ENCODE assay signal across 1 cellular context in the genomic region with DNA sequence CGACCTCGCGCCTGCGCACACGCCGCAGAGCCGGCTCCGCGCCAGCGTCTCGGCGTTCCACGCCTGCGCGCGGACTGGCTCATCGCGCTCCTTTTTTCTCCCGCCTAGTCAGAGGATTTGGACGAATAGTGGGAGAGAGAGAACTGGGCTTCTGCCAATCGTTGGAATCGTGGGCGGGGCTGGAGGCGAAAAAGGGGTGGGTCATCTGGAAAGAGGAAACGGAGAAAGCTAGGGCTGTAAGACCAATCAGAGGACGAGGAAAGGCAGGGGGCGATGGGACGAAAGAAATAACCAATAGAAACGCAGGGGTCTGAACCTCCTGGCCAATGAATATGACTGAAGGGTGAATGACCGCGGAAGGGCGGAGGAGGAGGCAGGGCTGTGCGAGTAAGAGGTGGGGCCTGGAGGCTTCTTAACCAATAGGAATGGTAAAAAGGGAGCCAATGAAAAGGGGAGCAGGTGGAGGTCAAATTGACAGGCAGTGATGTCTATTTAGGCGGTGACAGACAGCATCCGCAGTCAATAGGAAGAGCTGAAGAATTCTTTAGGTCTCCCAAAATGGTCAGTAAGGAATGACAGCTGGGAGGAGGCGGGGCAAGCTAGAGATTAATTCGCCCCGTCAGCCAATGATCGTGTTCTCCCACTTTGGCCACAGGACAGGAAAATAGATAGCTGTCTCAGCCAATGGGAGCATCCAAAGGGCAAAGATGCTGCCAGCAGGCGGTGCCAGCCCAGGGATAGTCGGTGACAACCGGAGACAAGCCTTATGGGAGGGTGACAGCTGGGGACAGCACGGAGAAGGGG.
TF ChIP-seq lines count a peak whose summit lies in the region.

A gene with protein sequence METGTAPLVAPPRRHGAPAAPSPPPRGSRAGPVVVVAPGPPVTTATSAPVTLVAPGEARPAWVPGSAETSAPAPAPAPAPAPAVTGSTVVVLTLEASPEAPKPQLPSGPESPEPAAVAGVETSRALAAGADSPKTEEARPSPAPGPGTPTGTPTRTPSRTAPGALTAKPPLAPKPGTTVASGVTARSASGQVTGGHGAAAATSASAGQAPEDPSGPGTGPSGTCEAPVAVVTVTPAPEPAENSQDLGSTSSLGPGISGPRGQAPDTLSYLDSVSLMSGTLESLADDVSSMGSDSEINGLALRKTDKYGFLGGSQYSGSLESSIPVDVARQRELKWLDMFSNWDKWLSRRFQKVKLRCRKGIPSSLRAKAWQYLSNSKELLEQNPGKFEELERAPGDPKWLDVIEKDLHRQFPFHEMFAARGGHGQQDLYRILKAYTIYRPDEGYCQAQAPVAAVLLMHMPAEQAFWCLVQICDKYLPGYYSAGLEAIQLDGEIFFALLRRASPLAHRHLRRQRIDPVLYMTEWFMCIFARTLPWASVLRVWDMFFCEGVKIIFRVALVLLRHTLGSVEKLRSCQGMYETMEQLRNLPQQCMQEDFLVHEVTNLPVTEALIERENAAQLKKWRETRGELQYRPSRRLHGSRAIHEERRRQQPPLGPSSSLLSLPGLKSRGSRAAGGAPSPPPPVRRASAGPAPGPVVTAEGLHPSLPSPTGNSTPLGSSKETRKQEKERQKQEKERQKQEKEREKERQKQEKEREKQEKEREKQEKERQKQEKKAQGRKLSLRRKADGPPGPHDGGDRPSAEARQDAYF (minus strand): TSS at position 51 of the 804 bp plus-strand sequence. CDS start 311 bp downstream, outside the sequence.

TF ChIP-seq in HepG2, 621 proteins besides CTCF, POLR2A, EP300 and RAD21 (continued from another document and continues in another):
- TF ChIP-seq, protein P1, sequence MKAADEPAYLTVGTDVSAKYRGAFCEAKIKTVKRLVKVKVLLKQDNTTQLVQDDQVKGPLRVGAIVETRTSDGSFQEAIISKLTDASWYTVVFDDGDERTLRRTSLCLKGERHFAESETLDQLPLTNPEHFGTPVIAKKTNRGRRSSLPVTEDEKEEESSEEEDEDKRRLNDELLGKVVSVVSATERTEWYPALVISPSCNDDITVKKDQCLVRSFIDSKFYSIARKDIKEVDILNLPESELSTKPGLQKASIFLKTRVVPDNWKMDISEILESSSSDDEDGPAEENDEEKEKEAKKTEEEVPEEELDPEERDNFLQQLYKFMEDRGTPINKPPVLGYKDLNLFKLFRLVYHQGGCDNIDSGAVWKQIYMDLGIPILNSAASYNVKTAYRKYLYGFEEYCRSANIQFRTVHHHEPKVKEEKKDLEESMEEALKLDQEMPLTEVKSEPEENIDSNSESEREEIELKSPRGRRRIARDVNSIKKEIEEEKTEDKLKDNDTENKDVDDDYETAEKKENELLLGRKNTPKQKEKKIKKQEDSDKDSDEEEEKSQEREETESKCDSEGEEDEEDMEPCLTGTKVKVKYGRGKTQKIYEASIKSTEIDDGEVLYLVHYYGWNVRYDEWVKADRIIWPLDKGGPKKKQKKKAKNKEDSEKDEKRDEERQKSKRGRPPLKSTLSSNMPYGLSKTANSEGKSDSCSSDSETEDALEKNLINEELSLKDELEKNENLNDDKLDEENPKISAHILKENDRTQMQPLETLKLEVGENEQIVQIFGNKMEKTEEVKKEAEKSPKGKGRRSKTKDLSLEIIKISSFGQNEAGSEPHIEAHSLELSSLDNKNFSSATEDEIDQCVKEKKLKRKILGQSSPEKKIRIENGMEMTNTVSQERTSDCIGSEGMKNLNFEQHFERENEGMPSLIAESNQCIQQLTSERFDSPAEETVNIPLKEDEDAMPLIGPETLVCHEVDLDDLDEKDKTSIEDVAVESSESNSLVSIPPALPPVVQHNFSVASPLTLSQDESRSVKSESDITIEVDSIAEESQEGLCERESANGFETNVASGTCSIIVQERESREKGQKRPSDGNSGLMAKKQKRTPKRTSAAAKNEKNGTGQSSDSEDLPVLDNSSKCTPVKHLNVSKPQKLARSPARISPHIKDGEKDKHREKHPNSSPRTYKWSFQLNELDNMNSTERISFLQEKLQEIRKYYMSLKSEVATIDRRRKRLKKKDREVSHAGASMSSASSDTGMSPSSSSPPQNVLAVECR (CRISPR knock-in tag; IDR thresholded peaks at IDR 0.05; ENCODE audit: borderline replicate concordance) = peak; percentile 66; the same call in 1 of the 2 replicates
- TF ChIP-seq SALL2 (CRISPR knock-in tag; IDR thresholded peaks at IDR 0.05) (no peak; the same call in 1 of the 2 replicates), ZNF251 (CRISPR knock-in tag; IDR thresholded peaks at IDR 0.05) (no peak), MEIS2 (CRISPR knock-in tag; IDR thresholded peaks at IDR 0.05) (peak; percentile 97), SP4 (CRISPR knock-in tag; IDR thresholded peaks at IDR 0.05) (peak; percentile 96), IRX3 (CRISPR knock-in tag; IDR thresholded peaks at IDR 0.05; ENCODE audit: borderline replicate concordance, low read depth) (no peak), SP2 (CRISPR knock-in tag; IDR thresholded peaks at IDR 0.05) (peak; percentile 95), U2AF2 (IDR thresholded peaks at IDR 0.05; ENCODE audit: low read depth, low read length) (no peak), ARNT2 (CRISPR knock-in tag; IDR thresholded peaks at IDR 0.05; ENCODE audit: low read depth) (no peak), ZNF207 (IDR thresholded peaks at IDR 0.05; ENCODE audit: borderline replicate concordance) (no peak), HNRNPLL (IDR thresholded peaks at IDR 0.05; ENCODE audit: low read depth, low read length, poor library complexity, severe bottlenecking) (peak; percentile 73), ZNF501 (CRISPR knock-in tag; IDR thresholded peaks at IDR 0.05) (no peak), SATB2 (CRISPR knock-in tag; IDR thresholded peaks at IDR 0.05) (no peak), ZNF607 (CRISPR knock-in tag; IDR thresholded peaks at IDR 0.05; ENCODE audit: borderline replicate concordance) (no peak), ZNF256 (CRISPR knock-in tag; conservative IDR thresholded peaks at IDR 0.05) (no peak), ZNF747 (CRISPR knock-in tag; IDR thresholded peaks at IDR 0.05; ENCODE audit: borderline replicate concordance) (no peak), TOE1 (CRISPR knock-in tag; IDR thresholded peaks at IDR 0.05) (no peak), ZNF12 (CRISPR knock-in tag; IDR thresholded peaks at IDR 0.05) (no peak), CREB1 (IDR thresholded peaks at IDR 0.05) (peak; percentile 89), CREB1 (CRISPR knock-in tag; IDR thresholded peaks at IDR 0.05) (peak; percentile 94), POLR2AphosphoS5 (IDR thresholded peaks at IDR 0.05; ENCODE audit: low read depth, low read length) (peak; percentile 47), RNF2 (conservative IDR thresholded peaks at IDR 0.05; ENCODE audit: low read depth) (no peak), ZSCAN31 (CRISPR knock-in tag; IDR thresholded peaks at IDR 0.05; ENCODE audit: low read depth) (no peak), SP5 (CRISPR knock-in tag; IDR thresholded peaks at IDR 0.05; ENCODE audit: borderline replicate concordance, low read depth) (peak; percentile 17), ZNF44 (CRISPR knock-in tag; IDR thresholded peaks at IDR 0.05) (no peak), CREM (IDR thresholded peaks at IDR 0.05) (peak; percentile 91), CREM (CRISPR knock-in tag; IDR thresholded peaks at IDR 0.05) (no peak), SPEN (CRISPR knock-in tag; IDR thresholded peaks at IDR 0.05; ENCODE audit: low read depth) (0 out of 2 replicates have a peak, but pooled peaks have one; percentile 14), HNRNPH1 (optimal IDR thresholded peaks at IDR 0.05; ENCODE audit: low read depth, low read length) (no peak)
- TF ChIP-seq, protein P2, sequence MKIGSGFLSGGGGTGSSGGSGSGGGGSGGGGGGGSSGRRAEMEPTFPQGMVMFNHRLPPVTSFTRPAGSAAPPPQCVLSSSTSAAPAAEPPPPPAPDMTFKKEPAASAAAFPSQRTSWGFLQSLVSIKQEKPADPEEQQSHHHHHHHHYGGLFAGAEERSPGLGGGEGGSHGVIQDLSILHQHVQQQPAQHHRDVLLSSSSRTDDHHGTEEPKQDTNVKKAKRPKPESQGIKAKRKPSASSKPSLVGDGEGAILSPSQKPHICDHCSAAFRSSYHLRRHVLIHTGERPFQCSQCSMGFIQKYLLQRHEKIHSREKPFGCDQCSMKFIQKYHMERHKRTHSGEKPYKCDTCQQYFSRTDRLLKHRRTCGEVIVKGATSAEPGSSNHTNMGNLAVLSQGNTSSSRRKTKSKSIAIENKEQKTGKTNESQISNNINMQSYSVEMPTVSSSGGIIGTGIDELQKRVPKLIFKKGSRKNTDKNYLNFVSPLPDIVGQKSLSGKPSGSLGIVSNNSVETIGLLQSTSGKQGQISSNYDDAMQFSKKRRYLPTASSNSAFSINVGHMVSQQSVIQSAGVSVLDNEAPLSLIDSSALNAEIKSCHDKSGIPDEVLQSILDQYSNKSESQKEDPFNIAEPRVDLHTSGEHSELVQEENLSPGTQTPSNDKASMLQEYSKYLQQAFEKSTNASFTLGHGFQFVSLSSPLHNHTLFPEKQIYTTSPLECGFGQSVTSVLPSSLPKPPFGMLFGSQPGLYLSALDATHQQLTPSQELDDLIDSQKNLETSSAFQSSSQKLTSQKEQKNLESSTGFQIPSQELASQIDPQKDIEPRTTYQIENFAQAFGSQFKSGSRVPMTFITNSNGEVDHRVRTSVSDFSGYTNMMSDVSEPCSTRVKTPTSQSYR (CRISPR knock-in tag; IDR thresholded peaks at IDR 0.05; ENCODE audit: borderline replicate concordance) = no peak
- TF ChIP-seq, protein P3, sequence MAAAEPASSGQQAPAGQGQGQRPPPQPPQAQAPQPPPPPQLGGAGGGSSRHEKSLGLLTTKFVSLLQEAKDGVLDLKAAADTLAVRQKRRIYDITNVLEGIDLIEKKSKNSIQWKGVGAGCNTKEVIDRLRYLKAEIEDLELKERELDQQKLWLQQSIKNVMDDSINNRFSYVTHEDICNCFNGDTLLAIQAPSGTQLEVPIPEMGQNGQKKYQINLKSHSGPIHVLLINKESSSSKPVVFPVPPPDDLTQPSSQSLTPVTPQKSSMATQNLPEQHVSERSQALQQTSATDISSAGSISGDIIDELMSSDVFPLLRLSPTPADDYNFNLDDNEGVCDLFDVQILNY (CRISPR knock-in tag; conservative IDR thresholded peaks at IDR 0.05) = no peak
- TF ChIP-seq, protein P4, sequence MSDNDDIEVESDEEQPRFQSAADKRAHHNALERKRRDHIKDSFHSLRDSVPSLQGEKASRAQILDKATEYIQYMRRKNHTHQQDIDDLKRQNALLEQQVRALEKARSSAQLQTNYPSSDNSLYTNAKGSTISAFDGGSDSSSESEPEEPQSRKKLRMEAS (IDR thresholded peaks at IDR 0.05) = 0 out of 2 replicates have a peak, but pooled peaks have one; percentile 16
- TF ChIP-seq, protein P5, sequence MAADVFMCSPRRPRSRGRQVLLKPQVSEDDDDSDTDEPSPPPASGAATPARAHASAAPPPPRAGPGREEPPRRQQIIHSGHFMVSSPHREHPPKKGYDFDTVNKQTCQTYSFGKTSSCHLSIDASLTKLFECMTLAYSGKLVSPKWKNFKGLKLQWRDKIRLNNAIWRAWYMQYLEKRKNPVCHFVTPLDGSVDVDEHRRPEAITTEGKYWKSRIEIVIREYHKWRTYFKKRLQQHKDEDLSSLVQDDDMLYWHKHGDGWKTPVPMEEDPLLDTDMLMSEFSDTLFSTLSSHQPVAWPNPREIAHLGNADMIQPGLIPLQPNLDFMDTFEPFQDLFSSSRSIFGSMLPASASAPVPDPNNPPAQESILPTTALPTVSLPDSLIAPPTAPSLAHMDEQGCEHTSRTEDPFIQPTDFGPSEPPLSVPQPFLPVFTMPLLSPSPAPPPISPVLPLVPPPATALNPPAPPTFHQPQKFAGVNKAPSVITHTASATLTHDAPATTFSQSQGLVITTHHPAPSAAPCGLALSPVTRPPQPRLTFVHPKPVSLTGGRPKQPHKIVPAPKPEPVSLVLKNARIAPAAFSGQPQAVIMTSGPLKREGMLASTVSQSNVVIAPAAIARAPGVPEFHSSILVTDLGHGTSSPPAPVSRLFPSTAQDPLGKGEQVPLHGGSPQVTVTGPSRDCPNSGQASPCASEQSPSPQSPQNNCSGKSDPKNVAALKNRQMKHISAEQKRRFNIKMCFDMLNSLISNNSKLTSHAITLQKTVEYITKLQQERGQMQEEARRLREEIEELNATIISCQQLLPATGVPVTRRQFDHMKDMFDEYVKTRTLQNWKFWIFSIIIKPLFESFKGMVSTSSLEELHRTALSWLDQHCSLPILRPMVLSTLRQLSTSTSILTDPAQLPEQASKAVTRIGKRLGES (CRISPR knock-in tag; IDR thresholded peaks at IDR 0.05; ENCODE audit: borderline replicate concordance) = no peak
- TF ChIP-seq, protein P6, sequence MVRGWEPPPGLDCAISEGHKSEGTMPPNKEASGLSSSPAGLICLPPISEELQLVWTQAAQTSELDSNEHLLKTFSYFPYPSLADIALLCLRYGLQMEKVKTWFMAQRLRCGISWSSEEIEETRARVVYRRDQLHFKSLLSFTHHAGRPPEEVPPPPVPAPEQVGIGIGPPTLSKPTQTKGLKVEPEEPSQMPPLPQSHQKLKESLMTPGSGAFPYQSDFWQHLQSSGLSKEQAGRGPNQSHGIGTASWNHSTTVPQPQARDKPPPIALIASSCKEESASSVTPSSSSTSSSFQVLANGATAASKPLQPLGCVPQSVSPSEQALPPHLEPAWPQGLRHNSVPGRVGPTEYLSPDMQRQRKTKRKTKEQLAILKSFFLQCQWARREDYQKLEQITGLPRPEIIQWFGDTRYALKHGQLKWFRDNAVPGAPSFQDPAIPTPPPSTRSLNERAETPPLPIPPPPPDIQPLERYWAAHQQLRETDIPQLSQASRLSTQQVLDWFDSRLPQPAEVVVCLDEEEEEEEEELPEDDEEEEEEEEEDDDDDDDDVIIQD (CRISPR knock-in tag; IDR thresholded peaks at IDR 0.05; ENCODE audit: low read depth) = no peak
- TF ChIP-seq, protein P7, sequence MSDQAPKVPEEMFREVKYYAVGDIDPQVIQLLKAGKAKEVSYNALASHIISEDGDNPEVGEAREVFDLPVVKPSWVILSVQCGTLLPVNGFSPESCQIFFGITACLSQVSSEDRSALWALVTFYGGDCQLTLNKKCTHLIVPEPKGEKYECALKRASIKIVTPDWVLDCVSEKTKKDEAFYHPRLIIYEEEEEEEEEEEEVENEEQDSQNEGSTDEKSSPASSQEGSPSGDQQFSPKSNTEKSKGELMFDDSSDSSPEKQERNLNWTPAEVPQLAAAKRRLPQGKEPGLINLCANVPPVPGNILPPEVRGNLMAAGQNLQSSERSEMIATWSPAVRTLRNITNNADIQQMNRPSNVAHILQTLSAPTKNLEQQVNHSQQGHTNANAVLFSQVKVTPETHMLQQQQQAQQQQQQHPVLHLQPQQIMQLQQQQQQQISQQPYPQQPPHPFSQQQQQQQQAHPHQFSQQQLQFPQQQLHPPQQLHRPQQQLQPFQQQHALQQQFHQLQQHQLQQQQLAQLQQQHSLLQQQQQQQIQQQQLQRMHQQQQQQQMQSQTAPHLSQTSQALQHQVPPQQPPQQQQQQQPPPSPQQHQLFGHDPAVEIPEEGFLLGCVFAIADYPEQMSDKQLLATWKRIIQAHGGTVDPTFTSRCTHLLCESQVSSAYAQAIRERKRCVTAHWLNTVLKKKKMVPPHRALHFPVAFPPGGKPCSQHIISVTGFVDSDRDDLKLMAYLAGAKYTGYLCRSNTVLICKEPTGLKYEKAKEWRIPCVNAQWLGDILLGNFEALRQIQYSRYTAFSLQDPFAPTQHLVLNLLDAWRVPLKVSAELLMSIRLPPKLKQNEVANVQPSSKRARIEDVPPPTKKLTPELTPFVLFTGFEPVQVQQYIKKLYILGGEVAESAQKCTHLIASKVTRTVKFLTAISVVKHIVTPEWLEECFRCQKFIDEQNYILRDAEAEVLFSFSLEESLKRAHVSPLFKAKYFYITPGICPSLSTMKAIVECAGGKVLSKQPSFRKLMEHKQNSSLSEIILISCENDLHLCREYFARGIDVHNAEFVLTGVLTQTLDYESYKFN (CRISPR knock-in tag; conservative IDR thresholded peaks at IDR 0.05) = peak; percentile 8; the same call in 1 of the 2 replicates
- TF ChIP-seq, protein P8, sequence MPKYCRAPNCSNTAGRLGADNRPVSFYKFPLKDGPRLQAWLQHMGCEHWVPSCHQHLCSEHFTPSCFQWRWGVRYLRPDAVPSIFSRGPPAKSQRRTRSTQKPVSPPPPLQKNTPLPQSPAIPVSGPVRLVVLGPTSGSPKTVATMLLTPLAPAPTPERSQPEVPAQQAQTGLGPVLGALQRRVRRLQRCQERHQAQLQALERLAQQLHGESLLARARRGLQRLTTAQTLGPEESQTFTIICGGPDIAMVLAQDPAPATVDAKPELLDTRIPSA (CRISPR knock-in tag; IDR thresholded peaks at IDR 0.05; ENCODE audit: borderline replicate concordance) = no peak
